Comparison of ENCODE assay signal across 27 cellular contexts in genomic region chr11:130932086-130932712, GRCh38.
"Had no signal": no experiment of that assay in that cellular context is flagged by ENCODE, and none has a peak within 500 bp of the region (broad histone marks: within the 10 kb centered on the region; RNA-seq: fewer than 3 reads in every experiment).

No MANE protein-coding gene starts in this region.

- DNase-seq: hypothalamus; immature natural killer cell; left ventricle myocardium inferior; midbrain; mucosa of descending colon; naive thymus-derived CD4-positive, alpha-beta T cell; ovary; posterior cingulate gyrus; retina; right cardiac atrium; sigmoid colon; small intestine; spleen; stimulated activated CD4-positive, alpha-beta T cell treated with anti-CD3 and anti-CD28 coated beads, Interleukin-4, amount 100 ng/mL, for 24 hours; stimulated activated naive CD4-positive, alpha-beta T cell; tibial artery; trophoblast cell; upper lobe of right lung; uterus had no signal

- FAIRE-seq: islet of Langerhans, small intestine had no signal

- ATAC-seq: mucosa of descending colon; naive thymus-derived CD4-positive, alpha-beta T cell; right cardiac atrium; stimulated activated effector memory CD8-positive, alpha-beta T cell treated with anti-CD3 and anti-CD28 coated beads, Interleukin-12 subunit alpha, Interleukin-12 subunit beta, amount 100 ng/mL, for 72 hours; upper lobe of right lung had no signal

- H3K36me3 Mint-ChIP-seq: immature natural killer cell; naive thymus-derived CD4-positive, alpha-beta T cell; natural killer cell treated with Interleukin-12 subunit alpha and Interleukin-12 subunit beta and Interleukin-15 and Interleukin-18, amount 100 ng/mL, for 72 hours; stimulated activated effector memory CD8-positive, alpha-beta T cell treated with anti-CD3 and anti-CD28 coated beads, Interleukin-12 subunit alpha, Interleukin-12 subunit beta, amount 100 ng/mL, for 72 hours had no signal

- H3K27ac Mint-ChIP-seq: immature natural killer cell; naive thymus-derived CD4-positive, alpha-beta T cell; natural killer cell treated with Interleukin-12 subunit alpha and Interleukin-12 subunit beta and Interleukin-15 and Interleukin-18, amount 100 ng/mL, for 72 hours; stimulated activated effector memory CD8-positive, alpha-beta T cell treated with anti-CD3 and anti-CD28 coated beads, Interleukin-12 subunit alpha, Interleukin-12 subunit beta, amount 100 ng/mL, for 72 hours; stimulated activated naive CD8-positive, alpha-beta T cell treated with anti-CD3 and anti-CD28 coated beads, Interleukin-15, Interleukin-2, amounts not matched to agents 100 ng/mL and 50 ng/mL, for 24 hours had no signal

- H3K9me3 Mint-ChIP-seq: immature natural killer cell; naive thymus-derived CD4-positive, alpha-beta T cell; natural killer cell treated with Interleukin-12 subunit alpha and Interleukin-12 subunit beta and Interleukin-15 and Interleukin-18, amount 100 ng/mL, for 72 hours; stimulated activated effector memory CD8-positive, alpha-beta T cell treated with anti-CD3 and anti-CD28 coated beads, Interleukin-12 subunit alpha, Interleukin-12 subunit beta, amount 100 ng/mL, for 72 hours; stimulated activated naive CD8-positive, alpha-beta T cell treated with anti-CD3 and anti-CD28 coated beads, Interleukin-15, Interleukin-2, amounts not matched to agents 100 ng/mL and 50 ng/mL, for 24 hours had no signal

- H3K4me3 ChIP-seq: left ventricle myocardium inferior, lung, mucosa of descending colon, ovary, prostate gland, sigmoid colon, spleen, suprapubic skin, thoracic aorta, tibial artery, upper lobe of right lung, uterus had no signal

- H3K9me3 ChIP-seq: mucosa of descending colon, ovary, prostate gland, sigmoid colon, spleen, suprapubic skin, thoracic aorta, tibial artery, upper lobe of right lung, uterus had no signal

- H3K4me1 ChIP-seq: left ventricle myocardium inferior, prostate gland, sigmoid colon, spleen, suprapubic skin, tibial artery, upper lobe of right lung, uterus had no signal

- H3K27me3 ChIP-seq: ovary, sigmoid colon, spleen, suprapubic skin, tibial artery, upper lobe of right lung, uterus had no signal

- H3K4me3 Mint-ChIP-seq: immature natural killer cell; naive thymus-derived CD4-positive, alpha-beta T cell; natural killer cell treated with Interleukin-12 subunit alpha and Interleukin-12 subunit beta and Interleukin-15 and Interleukin-18, amount 100 ng/mL, for 72 hours; stimulated activated effector memory CD8-positive, alpha-beta T cell treated with anti-CD3 and anti-CD28 coated beads, Interleukin-12 subunit alpha, Interleukin-12 subunit beta, amount 100 ng/mL, for 72 hours; stimulated activated naive CD8-positive, alpha-beta T cell treated with anti-CD3 and anti-CD28 coated beads, Interleukin-15, Interleukin-2, amounts not matched to agents 100 ng/mL and 50 ng/mL, for 24 hours had no signal

- H3K27ac ChIP-seq: left ventricle myocardium inferior, ovary, prostate gland, sigmoid colon, spleen, suprapubic skin, thoracic aorta, tibial artery, upper lobe of right lung, uterus had no signal

- H3K36me3 ChIP-seq: left ventricle myocardium inferior, ovary, prostate gland, sigmoid colon, spleen, suprapubic skin, thoracic aorta, tibial artery, upper lobe of right lung, uterus had no signal

- H3K4me1 Mint-ChIP-seq: immature natural killer cell; naive thymus-derived CD4-positive, alpha-beta T cell; stimulated activated effector memory CD8-positive, alpha-beta T cell treated with anti-CD3 and anti-CD28 coated beads, Interleukin-12 subunit alpha, Interleukin-12 subunit beta, amount 100 ng/mL, for 72 hours had no signal
